In genomic region chr16:62963846-62964245, GRCh38 we compare ENCODE assay signal across 19 cellular contexts.
"Had no signal": no experiment of that assay in that cellular context is flagged by ENCODE, and none has a peak within 500 bp of the region (broad histone marks: within the 10 kb centered on the region; RNA-seq: fewer than 3 reads in every experiment).

No MANE protein-coding gene starts in this region.

- H3K36me3 ChIP-seq: breast epithelium, SJCRH30 had no signal

- H3K9me3 ChIP-seq: breast epithelium, SJCRH30 had no signal

- H3K27ac ChIP-seq: breast epithelium, coronary artery, SJCRH30 had no signal

- H3K4me1 ChIP-seq: breast epithelium, SJCRH30 had no signal

- ATAC-seq: activated CD8-positive, alpha-beta memory T cell treated with anti-CD3 and anti-CD28 coated beads, Interleukin-2, amount 10 ng/mL, durations not matched to agents 7 days and 5 days; T-helper 17 cell; WTC11 had no signal

- H3K4me3 ChIP-seq: breast epithelium, coronary artery, SJCRH30 had no signal

- H3K27me3 ChIP-seq: breast epithelium, SJCRH30 had no signal

- DNase-seq: activated CD4-positive, alpha-beta T cell treated with anti-CD3 and anti-CD28 coated beads, Interleukin-2, amount 10 ng/mL, durations not matched to agents 24 days and 14 days; activated CD4-positive, alpha-beta T cell treated with anti-CD3 and anti-CD28 coated beads, Interleukin-2, amount 50 U/mL, for 48 hours; activated CD4-positive, CD25-positive, alpha-beta regulatory T cell treated with anti-CD3 and anti-CD28 coated beads, Interleukin-2, amount 50 U/mL, for 72 hours; activated CD8-positive, alpha-beta memory T cell treated with anti-CD3 and anti-CD28 coated beads, Interleukin-2, amount 10 ng/mL, durations not matched to agents 7 days and 5 days; activated effector memory CD4-positive, alpha-beta T cell treated with Interleukin-2 at 50 U/mL for 16 hours; activated naive CD4-positive, alpha-beta T cell; activated T-cell treated with anti-CD3 and anti-CD28 coated beads, Interleukin-2, amount 50 U/mL, for 24 hours; aorta; central memory CD4-positive, alpha-beta T cell; NCI-H1048; NCI-H146; NCI-H187 treated with DMSO at 0.1 percent for 48 hours; NCI-H2081 treated with DMSO at 0.1 percent for 48 hours; SJCRH30; T-helper 17 cell; T-helper 9 cell had no signal
